Comparison of ENCODE assay signal across 8 cellular contexts in genomic region chr15:78437762-78438594, GRCh38. TPM values are rescaled to one million over a fixed set of nuclear protein-coding genes. Genes with fewer than 3 reads are reported as not detected.
DNase-seq lines count a peak whose midpoint lies in the region; FAIRE-seq and TF ChIP-seq lines count a peak whose summit lies in the region.

A gene with protein sequence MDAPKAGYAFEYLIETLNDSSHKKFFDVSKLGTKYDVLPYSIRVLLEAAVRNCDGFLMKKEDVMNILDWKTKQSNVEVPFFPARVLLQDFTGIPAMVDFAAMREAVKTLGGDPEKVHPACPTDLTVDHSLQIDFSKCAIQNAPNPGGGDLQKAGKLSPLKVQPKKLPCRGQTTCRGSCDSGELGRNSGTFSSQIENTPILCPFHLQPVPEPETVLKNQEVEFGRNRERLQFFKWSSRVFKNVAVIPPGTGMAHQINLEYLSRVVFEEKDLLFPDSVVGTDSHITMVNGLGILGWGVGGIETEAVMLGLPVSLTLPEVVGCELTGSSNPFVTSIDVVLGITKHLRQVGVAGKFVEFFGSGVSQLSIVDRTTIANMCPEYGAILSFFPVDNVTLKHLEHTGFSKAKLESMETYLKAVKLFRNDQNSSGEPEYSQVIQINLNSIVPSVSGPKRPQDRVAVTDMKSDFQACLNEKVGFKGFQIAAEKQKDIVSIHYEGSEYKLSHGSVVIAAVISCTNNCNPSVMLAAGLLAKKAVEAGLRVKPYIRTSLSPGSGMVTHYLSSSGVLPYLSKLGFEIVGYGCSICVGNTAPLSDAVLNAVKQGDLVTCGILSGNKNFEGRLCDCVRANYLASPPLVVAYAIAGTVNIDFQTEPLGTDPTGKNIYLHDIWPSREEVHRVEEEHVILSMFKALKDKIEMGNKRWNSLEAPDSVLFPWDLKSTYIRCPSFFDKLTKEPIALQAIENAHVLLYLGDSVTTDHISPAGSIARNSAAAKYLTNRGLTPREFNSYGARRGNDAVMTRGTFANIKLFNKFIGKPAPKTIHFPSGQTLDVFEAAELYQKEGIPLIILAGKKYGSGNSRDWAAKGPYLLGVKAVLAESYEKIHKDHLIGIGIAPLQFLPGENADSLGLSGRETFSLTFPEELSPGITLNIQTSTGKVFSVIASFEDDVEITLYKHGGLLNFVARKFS (plus strand): TSS chr15:78438216. CDS start chr15:78438338, 122 bp downstream.

- peaks cover 35% of the 10 kb centered on the region for H3K4me1 Mint-ChIP-seq in HFFc6 (ENCODE audit: low read depth)
- H3K4me1 Mint-ChIP-seq in activated naive CD4-positive, alpha-beta T cell treated with anti-CD3 and anti-CD28 coated beads, Interleukin-2, amount 10 ng/mL, durations not matched to agents 7 days and 5 days, result peaks cover 47% of the 10 kb centered on the region

- H3K4me3 ChIP-seq in NB4 (ENCODE audit: low read depth, low read length) (peak within 1 kb of the TSS; percentile 94), SK-N-MC (peak within 1 kb of the TSS; percentile 95), neuronal stem cell (ENCODE audit: low read length in 2 of 2) (peak within 1 kb of the TSS; percentile 94 to 97)

- H2AK5ac ChIP-seq in neuronal stem cell (ENCODE audit: low read depth, low read length), result peak within 1 kb of the TSS; percentile 97

- H2AFZ ChIP-seq in neuronal stem cell (ENCODE audit: low read length), result peak within 1 kb of the TSS; percentile 88

- H3K18ac ChIP-seq in neuronal stem cell (ENCODE audit: low read length), result peak within 1 kb of the TSS; percentile 95

- peak within 1 kb of the TSS; percentile 84 for H3K4ac ChIP-seq in neuronal stem cell (ENCODE audit: low read length)

- peak within 1 kb of the TSS; percentile 93 for H3K27ac Mint-ChIP-seq in HFFc6
- peak within 1 kb of the TSS; percentile 95 for H3K27ac Mint-ChIP-seq in activated naive CD4-positive, alpha-beta T cell treated with anti-CD3 and anti-CD28 coated beads, Interleukin-2, amount 10 ng/mL, durations not matched to agents 7 days and 5 days

- no peaks in the 10 kb centered on the region for H3K27me3 ChIP-seq in neuronal stem cell (ENCODE audit: control insufficient read depth in 3 of 3, insufficient read depth in 3 of 3, low read depth in 1 of 3, low read length in 3 of 3)

- peaks cover 21% of the 10 kb centered on the region for H3K36me3 Mint-ChIP-seq in HFFc6 (ENCODE audit: low read depth)
- H3K36me3 Mint-ChIP-seq in activated naive CD4-positive, alpha-beta T cell treated with anti-CD3 and anti-CD28 coated beads, Interleukin-2, amount 10 ng/mL, durations not matched to agents 7 days and 5 days, result peaks cover 23% of the 10 kb centered on the region

- H3K36me3 ChIP-seq in SK-N-MC (ENCODE audit: insufficient read depth, low read length) (peaks cover 35% of the 10 kb centered on the region), neuronal stem cell (replicated peaks in 1 of 2; ENCODE audit: control insufficient read depth in 2 of 2, insufficient read depth in 2 of 2, low read length in 2 of 2) (peaks cover 6 to 38% of the 10 kb centered on the region in 2 donors)

- peak within 1 kb of the TSS; percentile 49 for H2BK15ac ChIP-seq in neuronal stem cell (ENCODE audit: low read length)

- H4K8ac ChIP-seq in neuronal stem cell (ENCODE audit: low read depth, low read length), result no peak within 1 kb of the TSS

- H3K9me3 ChIP-seq in SK-N-MC (ENCODE audit: low read depth, low read length) (no peaks in the 10 kb centered on the region), neuronal stem cell (replicated peaks in 1 of 2; ENCODE audit: control insufficient read depth in 2 of 2, insufficient read depth in 1 of 2, low read depth in 1 of 2, low read length in 2 of 2) (no peaks in the 10 kb centered on the region)

- TF ChIP-seq CTCF in HFFc6 (IDR thresholded peaks at IDR 0.05) (no peak), NB4 (IDR thresholded peaks at IDR 0.05; ENCODE audit: low read depth, low read length) (no peak), subcutaneous adipose tissue (IDR thresholded peaks at IDR 0.05; ENCODE audit: low read depth) (no peak)

- H3K79me1 ChIP-seq in neuronal stem cell (ENCODE audit: low read depth, low read length), result peaks cover 5% of the 10 kb centered on the region

- DNase-seq in GM03348 (ENCODE audit: low spot score) (peak; percentile 99), HFFc6 (peak; percentile 96), NB4 (ENCODE audit: low read depth) (peak; percentile 99), SK-N-MC (ENCODE audit: low read depth, low spot score) (peak; percentile 86), frontal cortex (ENCODE audit: low spot score in 2 of 2) (peak; percentile 95 to 98), neuronal stem cell (ENCODE audit: low spot score) (peak; percentile 99)
- DNase-seq in activated naive CD4-positive, alpha-beta T cell treated with anti-CD3 and anti-CD28 coated beads, Interleukin-2, amount 10 ng/mL, durations not matched to agents 7 days and 5 days, result peak; percentile 97

- peak within 1 kb of the TSS; percentile 71 for H3K14ac ChIP-seq in neuronal stem cell (ENCODE audit: low read length)

- CTCF ChIA-PET in activated naive CD4-positive, alpha-beta T cell treated with anti-CD3 and anti-CD28 coated beads, Interleukin-2, amount 10 ng/mL, durations not matched to agents 7 days and 5 days (lab: Charles Lee), result interaction anchor here (1.1 to 1.2 kb wide), 2 partner anchors 9 to 13 kb away, joined by 3 to 5 read pairs; no protein-coding TSS in a partner anchor

- peak within 1 kb of the TSS; percentile 89 for H3K4me3 Mint-ChIP-seq in HFFc6
- peak within 1 kb of the TSS; percentile 91 for H3K4me3 Mint-ChIP-seq in activated naive CD4-positive, alpha-beta T cell treated with anti-CD3 and anti-CD28 coated beads, Interleukin-2, amount 10 ng/mL, durations not matched to agents 7 days and 5 days

- H3K27me3 Mint-ChIP-seq in HFFc6 (ENCODE audit: insufficient read depth), result peaks cover 3% of the 10 kb centered on the region; the same call in 1 of the 2 replicates
- H3K27me3 Mint-ChIP-seq in activated naive CD4-positive, alpha-beta T cell treated with anti-CD3 and anti-CD28 coated beads, Interleukin-2, amount 10 ng/mL, durations not matched to agents 7 days and 5 days, result no peaks in the 10 kb centered on the region

- H2BK12ac ChIP-seq in neuronal stem cell (ENCODE audit: low read length), result peak within 1 kb of the TSS; percentile 90

- peak within 1 kb of the TSS; percentile 94 for H4K91ac ChIP-seq in neuronal stem cell (ENCODE audit: low read depth, low read length, poor library complexity)

- H3K9me3 Mint-ChIP-seq in HFFc6, result no peaks in the 10 kb centered on the region
- H3K9me3 Mint-ChIP-seq in activated naive CD4-positive, alpha-beta T cell treated with anti-CD3 and anti-CD28 coated beads, Interleukin-2, amount 10 ng/mL, durations not matched to agents 7 days and 5 days, result no peaks in the 10 kb centered on the region

- peak within 1 kb of the TSS; percentile 94 for H3K4me2 ChIP-seq in neuronal stem cell (ENCODE audit: insufficient read depth, low read length, poor library complexity, severe bottlenecking)

- H3K23ac ChIP-seq in neuronal stem cell (ENCODE audit: low read depth, low read length, poor library complexity), result peak within 1 kb of the TSS; percentile 87

- FAIRE-seq in frontal cortex (lab: Jason Lieb, UNC), result peak; percentile 64

- no CpG with 5 or more reads among the region's 77 CpGs for WGBS in neuronal stem cell (ENCODE audit: extremely low coverage in 2 of 2, insufficient read length in 2 of 2, insufficient replicate concordance in 1 of 2), 2 donors

- H3K27ac ChIP-seq in SK-N-MC (peak within 1 kb of the TSS; percentile 90), neuronal stem cell (replicated peaks; ENCODE audit: low read length) (peak within 1 kb of the TSS; percentile 87)

- peak; percentile 85 for TF ChIP-seq POLR2A in NB4 (IDR thresholded peaks at IDR 0.05; ENCODE audit: extremely low read depth, insufficient read length)

- H3K9ac ChIP-seq in SK-N-MC (ENCODE audit: insufficient read length) (peak within 1 kb of the TSS; percentile 99), neuronal stem cell (ENCODE audit: low read depth, low read length, poor library complexity) (peak within 1 kb of the TSS; percentile 99)

- H2BK120ac ChIP-seq in neuronal stem cell (ENCODE audit: low read depth, low read length), result no peak within 1 kb of the TSS

- H2BK5ac ChIP-seq in neuronal stem cell (ENCODE audit: low read length), result peak within 1 kb of the TSS; percentile 62

- H3K4me1 ChIP-seq in neuronal stem cell (ENCODE audit: control insufficient read depth in 2 of 2, insufficient read depth in 1 of 2, low read depth in 1 of 2, low read length in 2 of 2), result peaks cover 0 to 13% of the 10 kb centered on the region in 2 donors

RNA-seq across cellular contexts. Expression of the gene that starts here (rescaled TPM):
- total RNA-seq in HFFc6 (2021; fragmentation: NEBNext Ultra II Directional; extraction: Animal tissue kit (Norgen Biotek cat#: 25700)), result 10 to 100 TPM; 35.8 to 42.5 (median 38.5) TPM
- total RNA-seq in frontal cortex, result 67.7 TPM
- polyA plus RNA-seq in neuronal stem cell (2013, experiment 1 of 2), result 32.6 TPM
- polyA plus RNA-seq in neuronal stem cell (2013, experiment 2 of 2), result 34.8 TPM
- total RNA-seq in subcutaneous adipose tissue, result 10 to 100 TPM; 33.9 to 55.9 (median 44.1) TPM

Comparison
In these comparisons a context has a peak if more than half of its experiments do, and no peak if none do; other contexts are left out.
1. Peak in every context shown above with its lines: DNase-seq, H3K4me3 ChIP-seq and H3K27ac ChIP-seq.